ENCODE assay signal across 1 cellular context in the genomic region with DNA sequence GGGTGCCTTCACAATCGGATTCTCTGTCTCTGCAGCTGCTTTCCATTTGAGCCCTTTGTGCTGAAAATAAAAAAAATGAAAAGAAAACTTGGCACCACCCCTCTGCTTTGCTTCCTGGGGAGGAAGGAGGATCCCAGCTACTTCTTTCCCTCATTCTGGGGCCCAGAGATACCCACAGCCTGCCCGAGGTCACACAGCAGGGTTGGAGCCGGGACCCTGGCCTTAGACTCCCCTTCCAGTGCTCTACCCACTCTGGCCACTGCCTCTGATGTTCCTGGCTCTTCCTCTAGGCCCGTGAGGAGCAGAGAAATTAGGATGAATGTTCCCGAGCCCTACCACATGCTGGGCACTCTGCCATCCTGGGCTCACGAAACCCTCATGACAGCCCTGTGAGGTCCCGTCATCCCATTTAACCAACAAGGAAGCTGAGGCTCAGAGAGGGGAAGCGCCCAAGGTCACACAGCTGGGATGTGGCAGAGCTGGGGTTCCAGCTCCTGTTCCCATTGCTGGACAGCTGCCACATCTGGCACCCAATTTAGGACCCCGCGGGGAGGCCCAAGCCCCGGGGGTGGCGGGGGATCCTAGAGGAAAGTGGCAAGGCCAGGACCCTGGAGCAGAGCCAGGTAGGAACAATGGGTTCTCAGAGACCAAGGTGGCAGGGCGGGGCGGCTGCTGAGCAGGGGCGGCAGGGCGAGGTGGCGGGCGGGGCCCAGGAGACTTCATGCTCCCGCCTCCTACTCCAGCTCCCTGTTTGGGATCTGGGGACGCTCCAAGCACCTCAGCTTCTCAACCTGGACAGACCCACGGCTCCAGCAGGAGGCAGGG.
TF ChIP-seq lines count a peak whose summit lies in the region.

No MANE protein-coding gene starts in this region.

TF ChIP-seq in HepG2, 621 proteins besides CTCF, POLR2A, EP300 and RAD21 (continued from another document):
- TF ChIP-seq MXI1 (IDR thresholded peaks at IDR 0.05; ENCODE audit: borderline replicate concordance, low read depth, low read length), result no peak
- TF ChIP-seq ZNF44 (CRISPR knock-in tag; IDR thresholded peaks at IDR 0.05), result 0 out of 2 replicates have a peak, but pooled peaks have one; percentile 38
- TF ChIP-seq ARID4A (CRISPR knock-in tag; IDR thresholded peaks at IDR 0.05; ENCODE audit: borderline replicate concordance), result no peak
- TF ChIP-seq SALL2 (CRISPR knock-in tag; IDR thresholded peaks at IDR 0.05), result 0 out of 2 replicates have a peak, but pooled peaks have one; percentile 9
- TF ChIP-seq ZNF17 (CRISPR knock-in tag; IDR thresholded peaks at IDR 0.05), result no peak
- TF ChIP-seq REPIN1 (CRISPR knock-in tag; IDR thresholded peaks at IDR 0.05; ENCODE audit: borderline replicate concordance, low read depth), result no peak
- TF ChIP-seq ZNF441 (CRISPR knock-in tag; IDR thresholded peaks at IDR 0.05; ENCODE audit: borderline replicate concordance), result no peak
- TF ChIP-seq SNRNP70 (IDR thresholded peaks at IDR 0.05; ENCODE audit: low read depth, low read length), result no peak
- TF ChIP-seq KDM1A (CRISPR knock-in tag; IDR thresholded peaks at IDR 0.05), result peak; percentile 96
- peak; percentile 61; the same call in 1 of the 2 replicates for TF ChIP-seq MIER3 (CRISPR knock-in tag; IDR thresholded peaks at IDR 0.05; ENCODE audit: borderline replicate concordance)
- TF ChIP-seq ZIK1 (CRISPR knock-in tag; IDR thresholded peaks at IDR 0.05; ENCODE audit: borderline replicate concordance, low read depth), result no peak
- TF ChIP-seq CENPT (CRISPR knock-in tag; IDR thresholded peaks at IDR 0.05; ENCODE audit: low read depth), result peak; percentile 3; the same call in 1 of the 2 replicates
- no peak for TF ChIP-seq RBFOX2 (IDR thresholded peaks at IDR 0.05; ENCODE audit: low read depth, low read length)
- 0 out of 2 replicates have a peak, but pooled peaks have one; percentile 41 for TF ChIP-seq DNMT3B (CRISPR knock-in tag; conservative IDR thresholded peaks at IDR 0.05)
- TF ChIP-seq ZNF318 (CRISPR knock-in tag; IDR thresholded peaks at IDR 0.05), result no peak
- TF ChIP-seq, protein P1, sequence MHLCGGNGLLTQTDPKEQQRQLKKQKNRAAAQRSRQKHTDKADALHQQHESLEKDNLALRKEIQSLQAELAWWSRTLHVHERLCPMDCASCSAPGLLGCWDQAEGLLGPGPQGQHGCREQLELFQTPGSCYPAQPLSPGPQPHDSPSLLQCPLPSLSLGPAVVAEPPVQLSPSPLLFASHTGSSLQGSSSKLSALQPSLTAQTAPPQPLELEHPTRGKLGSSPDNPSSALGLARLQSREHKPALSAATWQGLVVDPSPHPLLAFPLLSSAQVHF (CRISPR knock-in tag; IDR thresholded peaks at IDR 0.05), result no peak; the same call in 1 of the 2 replicates
- TF ChIP-seq HNF1B (CRISPR knock-in tag; IDR thresholded peaks at IDR 0.05), result 0 out of 2 replicates have a peak, but pooled peaks have one; percentile 16
- TF ChIP-seq, protein P2, sequence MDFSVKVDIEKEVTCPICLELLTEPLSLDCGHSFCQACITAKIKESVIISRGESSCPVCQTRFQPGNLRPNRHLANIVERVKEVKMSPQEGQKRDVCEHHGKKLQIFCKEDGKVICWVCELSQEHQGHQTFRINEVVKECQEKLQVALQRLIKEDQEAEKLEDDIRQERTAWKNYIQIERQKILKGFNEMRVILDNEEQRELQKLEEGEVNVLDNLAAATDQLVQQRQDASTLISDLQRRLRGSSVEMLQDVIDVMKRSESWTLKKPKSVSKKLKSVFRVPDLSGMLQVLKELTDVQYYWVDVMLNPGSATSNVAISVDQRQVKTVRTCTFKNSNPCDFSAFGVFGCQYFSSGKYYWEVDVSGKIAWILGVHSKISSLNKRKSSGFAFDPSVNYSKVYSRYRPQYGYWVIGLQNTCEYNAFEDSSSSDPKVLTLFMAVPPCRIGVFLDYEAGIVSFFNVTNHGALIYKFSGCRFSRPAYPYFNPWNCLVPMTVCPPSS (IDR thresholded peaks at IDR 0.05), result no peak
